In the genomic region with DNA sequence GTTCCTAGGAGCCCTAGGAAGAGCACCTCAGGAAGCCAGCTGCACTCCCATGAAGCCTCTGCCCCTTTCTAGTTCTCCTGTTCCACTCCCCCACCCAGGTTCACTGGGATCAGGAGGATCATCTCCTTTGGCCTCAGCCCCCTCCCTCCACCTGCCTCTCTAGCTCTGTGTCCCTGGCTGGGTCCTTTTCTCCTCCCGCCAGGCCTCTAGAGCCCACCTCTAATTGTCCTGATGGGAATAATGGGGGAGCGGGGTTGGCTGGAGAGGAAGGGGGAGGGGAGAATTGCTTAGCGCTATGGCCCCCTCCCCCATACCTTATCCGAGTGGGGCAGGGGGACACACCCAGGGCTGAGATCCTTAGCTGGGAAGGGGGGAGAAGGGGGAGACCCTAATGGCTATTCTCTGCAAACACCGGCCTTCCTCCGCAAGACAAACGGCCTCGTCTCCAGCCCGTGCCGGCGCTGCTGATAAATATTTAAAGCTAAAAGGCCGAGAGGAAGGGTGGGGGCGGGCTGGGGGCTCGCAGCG, we compare ENCODE assay signal across 9 cellular contexts. TPM values are rescaled to one million over a fixed set of nuclear protein-coding genes. Genes with fewer than 3 reads are reported as not detected.
DNase-seq lines count a peak whose midpoint lies in the region; ATAC-seq and TF ChIP-seq lines count a peak whose summit lies in the region.
"Had no signal": no experiment of that assay in that cellular context is flagged by ENCODE, and none has a peak within 500 bp of the region (broad histone marks: within the 10 kb centered on the region; RNA-seq: fewer than 3 reads in every experiment).

No MANE protein-coding gene starts in this region.

- peak overlapping the region; percentile 27 to 93 (median 80) for H3K4me3 Mint-ChIP-seq in CD4-positive, CD25-positive, alpha-beta regulatory T cell
- H3K4me3 Mint-ChIP-seq in brain (peak overlapping the region; percentile 22 to 91 (median 87)), nephron (peak overlapping the region; percentile 94 to 98 (median 94))

- H3K27ac ChIP-seq in CD4-positive, CD25-positive, alpha-beta regulatory T cell (ENCODE audit: insufficient read depth, low read length, poor library complexity, severe bottlenecking): no peak overlapping the region

- ATAC-seq in CD4-positive, CD25-positive, alpha-beta regulatory T cell (ENCODE audit: low read depth in 2 of 2): no peak
- ATAC-seq in GM19023 (IDR thresholded peaks at IDR 0.05; ENCODE audit: unreplicated experiment): no peak
- no peak for ATAC-seq in GM19452 (IDR thresholded peaks at IDR 0.05; ENCODE audit: unreplicated experiment)

- no peaks in the 10 kb centered on the region for H3K36me3 Mint-ChIP-seq in CD4-positive, CD25-positive, alpha-beta regulatory T cell
- no peaks in the 10 kb centered on the region for H3K36me3 Mint-ChIP-seq in brain
- peaks cover 12% of the 10 kb centered on the region for H3K36me3 Mint-ChIP-seq in nephron (ENCODE audit: low read depth)

- H3K4me1 ChIP-seq in CD4-positive, CD25-positive, alpha-beta regulatory T cell (ENCODE audit: control insufficient read depth, insufficient read depth, low read length, poor library complexity, severe bottlenecking): peaks cover 51% of the 10 kb centered on the region

- no peaks in the 10 kb centered on the region for H3K9me3 ChIP-seq in CD4-positive, CD25-positive, alpha-beta regulatory T cell (ENCODE audit: control insufficient read depth in 2 of 2, low read length in 2 of 2)

- DNase-seq in CD4-positive, CD25-positive, alpha-beta regulatory T cell: no peak
- no peak for DNase-seq in Jurkat, Clone E6-1 (ENCODE audit: low read depth, low spot score)
- DNase-seq in NCI-H2171 (lab: John Stamatoyannopoulos, UW) (no peak), foreskin melanocyte (no peak)
- DNase-seq: SIG-M5 had no signal

- H3K36me3 ChIP-seq in CD4-positive, CD25-positive, alpha-beta regulatory T cell (ENCODE audit: control insufficient read depth, insufficient read depth, low read length): no peaks in the 10 kb centered on the region

- TF ChIP-seq CTCF in brain (conservative IDR thresholded peaks at IDR 0.05) (no peak), nephron (IDR thresholded peaks at IDR 0.05; ENCODE audit: unreplicated experiment in 3 of 3) (no peak)

- peaks cover 87% of the 10 kb centered on the region for H3K27me3 Mint-ChIP-seq in CD4-positive, CD25-positive, alpha-beta regulatory T cell
- H3K27me3 Mint-ChIP-seq in brain (no peaks in the 10 kb centered on the region), nephron (ENCODE audit: low read depth) (peaks cover 68% of the 10 kb centered on the region)

- peaks cover 19% of the 10 kb centered on the region for H3K27me3 ChIP-seq in CD4-positive, CD25-positive, alpha-beta regulatory T cell (ENCODE audit: control insufficient read depth, insufficient read depth, low read length)

- H3K27ac Mint-ChIP-seq in CD4-positive, CD25-positive, alpha-beta regulatory T cell: no peak overlapping the region
- H3K27ac Mint-ChIP-seq in brain (peak overlapping the region in 1 of 5 experiments; percentile 97), nephron (peak overlapping the region in 2 of 3 experiments; percentile 98 to 99)

- H3K4me1 Mint-ChIP-seq in CD4-positive, CD25-positive, alpha-beta regulatory T cell: peaks cover 0 to 44% (median 27%) of the 10 kb centered on the region in 4 donors
- H3K4me1 Mint-ChIP-seq in brain: peaks cover 28% of the 10 kb centered on the region
- H3K4me1 Mint-ChIP-seq in nephron: peaks cover 46% of the 10 kb centered on the region

- no peak overlapping the region for H3K4me3 ChIP-seq in CD4-positive, CD25-positive, alpha-beta regulatory T cell (ENCODE audit: low read depth, low read length)
- peak overlapping the region; percentile 85 for H3K4me3 ChIP-seq in Jurkat, Clone E6-1 (ENCODE audit: low read length)

- peaks cover 0 to 4% (median 0%) of the 10 kb centered on the region in 7 donors for H3K9me3 Mint-ChIP-seq in CD4-positive, CD25-positive, alpha-beta regulatory T cell
- peaks cover 0 to 12% (median 9%) of the 10 kb centered on the region in 5 experiments for H3K9me3 Mint-ChIP-seq in brain
- no peaks in the 10 kb centered on the region for H3K9me3 Mint-ChIP-seq in nephron

RNA-seq across cellular contexts. Expression of a gene that starts 1.0 kb away (rescaled TPM):
- total RNA-seq in CD4-positive, CD25-positive, alpha-beta regulatory T cell: 2.1 TPM
- polyA plus RNA-seq in CD4-positive, CD25-positive, alpha-beta regulatory T cell: 1 to 10 TPM in 3 of 4 donors, under 1 TPM in 1; 0.77 to 7.2 (median 2.1) TPM
- polyA plus RNA-seq in Jurkat, Clone E6-1 (2012; ENCODE audit: insufficient read depth, insufficient read length): 19.8 TPM
- polyA plus RNA-seq in brain (ENCODE audit: insufficient read depth, low read depth, low replicate concordance): 37.1 TPM

RNA-seq across cellular contexts. Expression of a gene that starts 5.0 kb away (rescaled TPM):
- total RNA-seq in CD4-positive, CD25-positive, alpha-beta regulatory T cell: not detected
- polyA plus RNA-seq in CD4-positive, CD25-positive, alpha-beta regulatory T cell: not detected
- not detected for polyA plus RNA-seq in Jurkat, Clone E6-1 (2012; ENCODE audit: insufficient read depth, insufficient read length)
- 31.9 TPM for polyA plus RNA-seq in brain (ENCODE audit: insufficient read depth, low read depth, low replicate concordance)

RNA-seq across cellular contexts. Expression of a gene that starts 5.3 kb away (rescaled TPM):
- total RNA-seq in CD4-positive, CD25-positive, alpha-beta regulatory T cell: not detected
- polyA plus RNA-seq in CD4-positive, CD25-positive, alpha-beta regulatory T cell: not detected
- polyA plus RNA-seq in Jurkat, Clone E6-1 (2012; ENCODE audit: insufficient read depth, insufficient read length): not detected
- polyA plus RNA-seq in brain (ENCODE audit: insufficient read depth, low read depth, low replicate concordance): 65.2 TPM

RNA-seq across cellular contexts. Expression of a gene that starts 16.2 kb away (rescaled TPM):
- not detected for total RNA-seq in CD4-positive, CD25-positive, alpha-beta regulatory T cell
- not detected for polyA plus RNA-seq in CD4-positive, CD25-positive, alpha-beta regulatory T cell
- polyA plus RNA-seq in Jurkat, Clone E6-1 (2012; ENCODE audit: insufficient read depth, insufficient read length): not detected
- polyA plus RNA-seq in brain (ENCODE audit: insufficient read depth, low read depth, low replicate concordance): 234 TPM

RNA-seq across cellular contexts. Expression of a gene that starts 16.3 kb away (rescaled TPM):
- total RNA-seq in CD4-positive, CD25-positive, alpha-beta regulatory T cell: 0.25 TPM
- not detected for polyA plus RNA-seq in CD4-positive, CD25-positive, alpha-beta regulatory T cell
- polyA plus RNA-seq in Jurkat, Clone E6-1 (2012; ENCODE audit: insufficient read depth, insufficient read length): not detected
- 5.0 TPM for polyA plus RNA-seq in brain (ENCODE audit: insufficient read depth, low read depth, low replicate concordance)

Comparison
In these comparisons a context has a peak if more than half of its experiments do, and no peak if none do; other contexts are left out.
1. H3K27ac Mint-ChIP-seq: peak in nephron (2 of 3); none in CD4-positive, CD25-positive, alpha-beta regulatory T cell (0 of 3).
2. RNA of a gene that starts 5.0 kb away (polyA plus RNA-seq): 31.9 TPM in brain (single experiment); not detected in CD4-positive, CD25-positive, alpha-beta regulatory T cell; every median in the first group is over 10 times any median in the second.
3. RNA of a gene that starts 5.3 kb away (polyA plus RNA-seq): 65.2 TPM in brain (single experiment); not detected in CD4-positive, CD25-positive, alpha-beta regulatory T cell; every median in the first group is over 10 times any median in the second.
4. Peak in every context shown above with its lines, with median percentiles within 50 percentile points of each other: H3K4me3 Mint-ChIP-seq.